Comparison of ENCODE assay signal across 13 cellular contexts in the genomic region with DNA sequence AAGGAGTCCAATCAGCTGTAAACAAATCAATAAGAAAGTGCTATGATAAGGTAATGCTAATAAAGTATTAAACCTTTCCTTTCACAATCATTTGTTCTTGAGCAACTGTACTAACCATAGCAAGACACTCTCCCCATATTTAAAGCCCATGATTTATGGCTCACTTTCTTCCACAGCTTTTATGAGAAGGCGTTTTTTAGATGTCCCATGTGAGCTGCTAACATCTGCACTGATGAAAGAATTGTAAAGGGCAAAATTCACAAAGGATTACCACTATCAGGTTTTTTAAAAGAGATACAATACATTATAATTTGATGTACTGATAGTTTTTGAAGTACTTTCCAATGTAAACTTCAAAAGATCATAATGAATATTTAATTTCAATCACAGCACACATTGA.
DNase-seq lines count a peak whose midpoint lies in the region; TF ChIP-seq lines count a peak whose summit lies in the region.
"Had no signal": no experiment of that assay in that cellular context is flagged by ENCODE, and none has a peak within 500 bp of the region (broad histone marks: within the 10 kb centered on the region; RNA-seq: fewer than 3 reads in every experiment).

No MANE protein-coding gene starts in this region.

- H3K9me3 ChIP-seq in HEK293 (ENCODE audit: control insufficient read depth, insufficient read depth, low read depth, low read length) (no peaks in the 10 kb centered on the region), OCI-LY7 (ENCODE audit: low read length) (no peaks in the 10 kb centered on the region)
- H3K9me3 ChIP-seq: BE2C had no signal

- POLR2A ChIA-PET in HEK293 (lab: Yijun Ruan, JAX) (no interaction called here), OCI-LY7 (lab: Charles Lee) (interaction anchor here (0.9 to 1.5 kb wide), 3 partner anchors 9 to 685 kb away, joined by 4 to 7 read pairs (median 7); no protein-coding TSS in a partner anchor)

- peaks cover 12% of the 10 kb centered on the region; the same call in 1 of the 2 replicates for H3K4me1 ChIP-seq in HEK293 (ENCODE audit: control insufficient read depth, insufficient read depth, low read length)
- no peaks in the 10 kb centered on the region for H3K4me1 ChIP-seq in OCI-LY7 (ENCODE audit: insufficient read depth, low read length, poor library complexity, severe bottlenecking)

- DNase-seq in OCI-LY7 (ENCODE audit: low spot score) (no peak), fibroblast of mammary gland (ENCODE audit: low read depth) (peak; percentile 59), skeletal muscle cell (ENCODE audit: low read depth) (peak; percentile 31), hypothalamus (lab: John Stamatoyannopoulos, UW) (no peak), NCI-H187 treated with DMSO at 0.1 percent for 48 hours (lab: John Stamatoyannopoulos, UW) (no peak), GM20000 (ENCODE audit: low spot score) (no peak)
- DNase-seq: BE2C; CD4-positive, alpha-beta memory T cell; DMS79; GM23248 had no signal

- 0 out of 2 replicates have a peak overlapping the region, but pooled peaks have one; percentile 0 for H2AFZ ChIP-seq in OCI-LY7 (ENCODE audit: low read length)
- H2AFZ ChIP-seq: GM23248 had no signal

- BruUV-seq in OCI-LY7 (replicated peaks; lab: Mats Ljungman, UMichigan) = no TSS peak

- intact Hi-C loops in OCI-LY7 (cut with micrococcal nuclease; ENCODE audit: unreplicated experiment) = no loop called here

- no peaks in the 10 kb centered on the region for H4K20me1 ChIP-seq in OCI-LY7 (ENCODE audit: insufficient read depth, low read length)

- no peak overlapping the region for H3K27ac ChIP-seq in HEK293 (ENCODE audit: extremely low read depth, low read depth, low read length)
- H3K27ac ChIP-seq in OCI-LY7 (ENCODE audit: low read depth, low read length, poor library complexity, severe bottlenecking) = no peak overlapping the region
- H3K27ac ChIP-seq: C4-2B, GM23248 had no signal

- H3K36me3 ChIP-seq in HEK293 (ENCODE audit: control insufficient read depth in 2 of 2, insufficient read depth in 1 of 2, low read length in 2 of 2) (no peaks in the 10 kb centered on the region), OCI-LY7 (ENCODE audit: insufficient read depth, low read length) (no peaks in the 10 kb centered on the region)
- H3K36me3 ChIP-seq: BE2C had no signal

- H3K4me2 ChIP-seq in OCI-LY7 (ENCODE audit: low read length) = no peak overlapping the region

- H3K4me3 ChIP-seq in HEK293 (ENCODE audit: low read depth, low read length) (no peak overlapping the region), OCI-LY7 (ENCODE audit: low read depth, low read length, poor library complexity, severe bottlenecking) (no peak overlapping the region), fibroblast of mammary gland (ENCODE audit: control insufficient read depth, low read depth, low read length) (no peak overlapping the region), skeletal muscle cell (ENCODE audit: low read depth, low read length) (no peak overlapping the region)
- H3K4me3 ChIP-seq: GM12878, GM23248 had no signal

- H3K79me2 ChIP-seq in OCI-LY7 (ENCODE audit: insufficient read depth, low read depth, low read length) = no peaks in the 10 kb centered on the region

- no peaks in the 10 kb centered on the region for H3K9me2 ChIP-seq in OCI-LY7 (ENCODE audit: insufficient read depth, low read length)

- TF ChIP-seq CTCF in HEK293 (tag by site-specific recombination; IDR thresholded peaks at IDR 0.05) (no peak), OCI-LY7 (conservative IDR thresholded peaks at IDR 0.05; ENCODE audit: low read length) (no peak), fibroblast of mammary gland (conservative IDR thresholded peaks at IDR 0.05; ENCODE audit: control insufficient read depth, insufficient read depth, low read depth, low read length) (no peak), GM20000 (IDR thresholded peaks at IDR 0.05; ENCODE audit: extremely low read depth, missing control alignments) (no peak)

- CTCF ChIA-PET in HEK293 (lab: Yijun Ruan, JAX) = interaction anchor here (0.6 to 1.2 kb wide), 4 partner anchors 16 to 658 kb away, joined by 3 to 4 read pairs (median 3); no protein-coding TSS in a partner anchor
- CTCF ChIA-PET in OCI-LY7 (lab: Charles Lee; ENCODE audit: unreplicated experiment) = no interaction called here

TF ChIP-seq in HEK293, 187 proteins besides CTCF, POLR2A, EP300 and RAD21:
- no peak for TF ChIP-seq ZNF248 (tag by site-specific recombination; IDR thresholded peaks at IDR 0.05)
- peak; percentile 38; the same call in 1 of the 2 replicates for TF ChIP-seq FEZF1 (tag by site-specific recombination; IDR thresholded peaks at IDR 0.05)
- TF ChIP-seq ZNF843 (tag by site-specific recombination; IDR thresholded peaks at IDR 0.05) = 0 out of 2 replicates have a peak, but pooled peaks have one; percentile 24
- no peak for TF ChIP-seq ZNF19 (tag by site-specific recombination; IDR thresholded peaks at IDR 0.05; ENCODE audit: low read depth)
- TF ChIP-seq ZNF155 (tag by site-specific recombination; IDR thresholded peaks at IDR 0.05) = no peak
- TF ChIP-seq BCL11A (tag by site-specific recombination; IDR thresholded peaks at IDR 0.05; ENCODE audit: low read depth) = no peak
- TF ChIP-seq, protein P1, sequence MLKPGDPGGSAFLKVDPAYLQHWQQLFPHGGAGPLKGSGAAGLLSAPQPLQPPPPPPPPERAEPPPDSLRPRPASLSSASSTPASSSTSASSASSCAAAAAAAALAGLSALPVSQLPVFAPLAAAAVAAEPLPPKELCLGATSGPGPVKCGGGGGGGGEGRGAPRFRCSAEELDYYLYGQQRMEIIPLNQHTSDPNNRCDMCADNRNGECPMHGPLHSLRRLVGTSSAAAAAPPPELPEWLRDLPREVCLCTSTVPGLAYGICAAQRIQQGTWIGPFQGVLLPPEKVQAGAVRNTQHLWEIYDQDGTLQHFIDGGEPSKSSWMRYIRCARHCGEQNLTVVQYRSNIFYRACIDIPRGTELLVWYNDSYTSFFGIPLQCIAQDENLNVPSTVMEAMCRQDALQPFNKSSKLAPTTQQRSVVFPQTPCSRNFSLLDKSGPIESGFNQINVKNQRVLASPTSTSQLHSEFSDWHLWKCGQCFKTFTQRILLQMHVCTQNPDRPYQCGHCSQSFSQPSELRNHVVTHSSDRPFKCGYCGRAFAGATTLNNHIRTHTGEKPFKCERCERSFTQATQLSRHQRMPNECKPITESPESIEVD (tag by site-specific recombination; IDR thresholded peaks at IDR 0.05) = peak; percentile 54; the same call in 1 of the 2 replicates
- no peak for TF ChIP-seq ZBTB8A (tag by site-specific recombination; IDR thresholded peaks at IDR 0.05)
- TF ChIP-seq, protein P2, sequence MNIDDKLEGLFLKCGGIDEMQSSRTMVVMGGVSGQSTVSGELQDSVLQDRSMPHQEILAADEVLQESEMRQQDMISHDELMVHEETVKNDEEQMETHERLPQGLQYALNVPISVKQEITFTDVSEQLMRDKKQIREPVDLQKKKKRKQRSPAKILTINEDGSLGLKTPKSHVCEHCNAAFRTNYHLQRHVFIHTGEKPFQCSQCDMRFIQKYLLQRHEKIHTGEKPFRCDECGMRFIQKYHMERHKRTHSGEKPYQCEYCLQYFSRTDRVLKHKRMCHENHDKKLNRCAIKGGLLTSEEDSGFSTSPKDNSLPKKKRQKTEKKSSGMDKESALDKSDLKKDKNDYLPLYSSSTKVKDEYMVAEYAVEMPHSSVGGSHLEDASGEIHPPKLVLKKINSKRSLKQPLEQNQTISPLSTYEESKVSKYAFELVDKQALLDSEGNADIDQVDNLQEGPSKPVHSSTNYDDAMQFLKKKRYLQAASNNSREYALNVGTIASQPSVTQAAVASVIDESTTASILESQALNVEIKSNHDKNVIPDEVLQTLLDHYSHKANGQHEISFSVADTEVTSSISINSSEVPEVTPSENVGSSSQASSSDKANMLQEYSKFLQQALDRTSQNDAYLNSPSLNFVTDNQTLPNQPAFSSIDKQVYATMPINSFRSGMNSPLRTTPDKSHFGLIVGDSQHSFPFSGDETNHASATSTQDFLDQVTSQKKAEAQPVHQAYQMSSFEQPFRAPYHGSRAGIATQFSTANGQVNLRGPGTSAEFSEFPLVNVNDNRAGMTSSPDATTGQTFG (tag by site-specific recombination; IDR thresholded peaks at IDR 0.05; ENCODE audit: borderline replicate concordance) = no peak
- TF ChIP-seq ZBTB20 (tag by site-specific recombination; IDR thresholded peaks at IDR 0.05) = no peak
- 0 out of 2 replicates have a peak, but pooled peaks have one; percentile 13 for TF ChIP-seq WT1 (tag by site-specific recombination; IDR thresholded peaks at IDR 0.05)
- peak; percentile 63; the same call in 1 of the 2 replicates for TF ChIP-seq TCF7L2 (IDR thresholded peaks at IDR 0.05; ENCODE audit: borderline replicate concordance, low read depth, low read length)
- TF ChIP-seq ZSCAN23 (tag by site-specific recombination; IDR thresholded peaks at IDR 0.05) = no peak

Comparison
In these comparisons a context has a peak if more than half of its experiments do, and no peak if none do; other contexts are left out.
1. DNase-seq: peak in fibroblast of mammary gland (single experiment) and skeletal muscle cell (single experiment); none in OCI-LY7 (single experiment), hypothalamus (0 of 51), NCI-H187 treated with DMSO at 0.1 percent for 48 hours (single experiment) and GM20000 (single experiment).